ENCODE assay signal across 1 cellular context in genomic region chr13:100674848-100675659, GRCh38.
A peak's percentile ranks its signal among the peaks of the same experiment; 100 is the strongest.
TF ChIP-seq lines count a peak whose summit lies in the region.

No MANE protein-coding gene starts in this region.

TF ChIP-seq in HepG2, 621 proteins besides CTCF, POLR2A, EP300 and RAD21 (continued from another document and continues in another):
- peak; percentile 36; the same call in 1 of the 2 replicates for TF ChIP-seq ZNF710 (CRISPR knock-in tag; IDR thresholded peaks at IDR 0.05; ENCODE audit: borderline replicate concordance)
- peak; percentile 75; the same call in 1 of the 2 replicates for TF ChIP-seq SPEN (CRISPR knock-in tag; IDR thresholded peaks at IDR 0.05; ENCODE audit: low read depth)
- no peak for TF ChIP-seq HNF4G (IDR thresholded peaks at IDR 0.05; ENCODE audit: borderline replicate concordance, low read depth, low read length)
- TF ChIP-seq HNF4G (CRISPR knock-in tag; IDR thresholded peaks at IDR 0.05; ENCODE audit: borderline replicate concordance, low read depth): no peak
- no peak; the same call in 1 of the 2 replicates for TF ChIP-seq ZNF614 (CRISPR knock-in tag; IDR thresholded peaks at IDR 0.05; ENCODE audit: borderline replicate concordance)
- no peak for TF ChIP-seq KLF13 (CRISPR knock-in tag; IDR thresholded peaks at IDR 0.05)
- TF ChIP-seq ZBTB4 (CRISPR knock-in tag; IDR thresholded peaks at IDR 0.05; ENCODE audit: borderline replicate concordance): no peak
- no peak for TF ChIP-seq NFE2L1 (CRISPR knock-in tag; IDR thresholded peaks at IDR 0.05; ENCODE audit: borderline replicate concordance)
- TF ChIP-seq ZNF34 (CRISPR knock-in tag; IDR thresholded peaks at IDR 0.05; ENCODE audit: borderline replicate concordance): no peak
- no peak for TF ChIP-seq ZNF382 (CRISPR knock-in tag; IDR thresholded peaks at IDR 0.05; ENCODE audit: borderline replicate concordance)
- no peak for TF ChIP-seq ZNF354B (CRISPR knock-in tag; IDR thresholded peaks at IDR 0.05)
- TF ChIP-seq ZNF687 (CRISPR knock-in tag; IDR thresholded peaks at IDR 0.05): peak; percentile 72
- TF ChIP-seq ELF1 (CRISPR knock-in tag; IDR thresholded peaks at IDR 0.05): 0 out of 2 replicates have a peak, but pooled peaks have one; percentile 43
- TF ChIP-seq CENPX (CRISPR knock-in tag; IDR thresholded peaks at IDR 0.05): no peak
- 0 out of 2 replicates have a peak, but pooled peaks have one; percentile 13 for TF ChIP-seq MYC (CRISPR knock-in tag; IDR thresholded peaks at IDR 0.05; ENCODE audit: borderline replicate concordance)
- TF ChIP-seq ZNF280B (CRISPR knock-in tag; IDR thresholded peaks at IDR 0.05; ENCODE audit: borderline replicate concordance): no peak
- 0 out of 2 replicates have a peak, but pooled peaks have one; percentile 22 for TF ChIP-seq E2F1 (CRISPR knock-in tag; IDR thresholded peaks at IDR 0.05)
- no peak for TF ChIP-seq SNAPC5 (CRISPR knock-in tag; IDR thresholded peaks at IDR 0.05; ENCODE audit: borderline replicate concordance)
- TF ChIP-seq ZNF225 (CRISPR knock-in tag; IDR thresholded peaks at IDR 0.05): no peak
- TF ChIP-seq ZNF724P (CRISPR knock-in tag; IDR thresholded peaks at IDR 0.05; ENCODE audit: borderline replicate concordance): no peak
- peak; percentile 38 for TF ChIP-seq ARID5B (CRISPR knock-in tag; IDR thresholded peaks at IDR 0.05)
- TF ChIP-seq ATF7 (IDR thresholded peaks at IDR 0.05): peak; percentile 71
- 0 out of 2 replicates have a peak, but pooled peaks have one; percentile 51 for TF ChIP-seq ATF7 (CRISPR knock-in tag; IDR thresholded peaks at IDR 0.05)
- peak; percentile 82 for TF ChIP-seq ZBTB7B (CRISPR knock-in tag; IDR thresholded peaks at IDR 0.05)
- TF ChIP-seq HNRNPUL1 (IDR thresholded peaks at IDR 0.05; ENCODE audit: low read depth, low read length): no peak
- peak; percentile 94 for TF ChIP-seq NFYB (CRISPR knock-in tag; IDR thresholded peaks at IDR 0.05)
- TF ChIP-seq SP2 (CRISPR knock-in tag; IDR thresholded peaks at IDR 0.05): peak; percentile 95
- 0 out of 2 replicates have a peak, but pooled peaks have one; percentile 22 for TF ChIP-seq SAFB2 (CRISPR knock-in tag; IDR thresholded peaks at IDR 0.05; ENCODE audit: borderline replicate concordance, low read depth)
- TF ChIP-seq SIX1 (CRISPR knock-in tag; IDR thresholded peaks at IDR 0.05; ENCODE audit: borderline replicate concordance): no peak
- TF ChIP-seq MIXL1 (CRISPR knock-in tag; IDR thresholded peaks at IDR 0.05): 0 out of 2 replicates have a peak, but pooled peaks have one; percentile 6
- TF ChIP-seq ZFP91 (CRISPR knock-in tag; IDR thresholded peaks at IDR 0.05; ENCODE audit: borderline replicate concordance): peak; percentile 41; the same call in 1 of the 2 replicates
- no peak for TF ChIP-seq PHB2 (IDR thresholded peaks at IDR 0.05; ENCODE audit: partially characterized antibody)
- no peak for TF ChIP-seq ZNF276 (CRISPR knock-in tag; IDR thresholded peaks at IDR 0.05; ENCODE audit: low read depth)
- no peak for TF ChIP-seq ZIK1 (CRISPR knock-in tag; IDR thresholded peaks at IDR 0.05; ENCODE audit: borderline replicate concordance, low read depth)
- no peak for TF ChIP-seq ZNF576 (CRISPR knock-in tag; IDR thresholded peaks at IDR 0.05)
